In genomic region chr6:132728616-132729015, GRCh38 we compare ENCODE assay signal across 22 cellular contexts. TPM values are rescaled to one million over a fixed set of nuclear protein-coding genes. Genes with fewer than 3 reads are reported as not detected.
A peak's percentile ranks its signal among the peaks of the same experiment; 100 is the strongest.
DNase-seq lines count a peak whose midpoint lies in the region; ATAC-seq, FAIRE-seq and TF ChIP-seq lines count a peak whose summit lies in the region.
"Had no signal": no experiment of that assay in that cellular context is flagged by ENCODE, and none has a peak within 500 bp of the region (broad histone marks: within the 10 kb centered on the region; RNA-seq: fewer than 3 reads in every experiment).

No MANE protein-coding gene starts in this region.

- peak overlapping the region; percentile 28; the same call in 1 of the 2 replicates for H3K4ac ChIP-seq in IMR-90 (ENCODE audit: low read depth, low read length)

- TF ChIP-seq CTCF in IMR-90 (conservative IDR thresholded peaks at IDR 0.05; ENCODE audit: low read depth, low read length) (no peak), endodermal cell (conservative IDR thresholded peaks at IDR 0.05) (peak; percentile 71), neural progenitor cell (IDR thresholded peaks at IDR 0.05) (peak; percentile 45), pancreas (IDR thresholded peaks at IDR 0.05) (no peak), suprapubic skin (IDR thresholded peaks at IDR 0.05) (no peak)

- H3K4me1 ChIP-seq in IMR-90 (ENCODE audit: control insufficient read depth, insufficient read depth, low read length) (peaks cover 8% of the 10 kb centered on the region), endodermal cell (ENCODE audit: control insufficient read depth, insufficient read depth, low read length) (no peaks in the 10 kb centered on the region), neural progenitor cell (no peaks in the 10 kb centered on the region), pancreas (peaks cover 0 to 6% (median 0%) of the 10 kb centered on the region in 3 donors), suprapubic skin (no peaks in the 10 kb centered on the region)
- H3K4me1 ChIP-seq: BLaER1 had no signal

- H3K36me3 Mint-ChIP-seq in endodermal cell (ENCODE audit: low read depth), result no peaks in the 10 kb centered on the region
- no peaks in the 10 kb centered on the region for H3K36me3 Mint-ChIP-seq in neural progenitor cell
- no peaks in the 10 kb centered on the region for H3K36me3 Mint-ChIP-seq in T-helper 2 cell treated with Interferon-gamma antibody and Interleukin-4, amounts not matched to agents 5 μg/mL and 100 μg/mL, for 36 hours (ENCODE audit: low read depth)
- H3K36me3 Mint-ChIP-seq: T-cell had no signal

- no CpG with 5 or more reads among the region's 4 CpGs for WGBS in IMR-90 (ENCODE audit: extremely low coverage in 2 of 2, insufficient read length in 1 of 2), 2 experiments
- 69 to 80% methylated on average over 3 to 4 of the region's 4 CpGs for WGBS in endodermal cell (ENCODE audit: insufficient coverage in 1 of 2, insufficient read length in 1 of 2), 2 experiments
- 68 to 69% methylated on average over 4 of the region's 4 CpGs for WGBS in pancreas, 2 donors
- 77% methylated on average over 4 of the region's 4 CpGs for WGBS in suprapubic skin

- DNase-seq in DMS 273 (lab: John Stamatoyannopoulos, UW; ENCODE audit: unreplicated experiment) (peak; percentile 17), DMS 273 treated with DMSO at 0.1 percent for 48 hours (lab: John Stamatoyannopoulos, UW) (no peak), IMR-90 (no peak), endodermal cell (peak; percentile 68), neural progenitor cell (ENCODE audit: low spot score) (peak; percentile 45), pancreas (no peak), suprapubic skin (ENCODE audit: low spot score in 2 of 2) (no peak)
- DNase-seq in T-helper 2 cell treated with Interferon-gamma antibody and Interleukin-4, amounts not matched to agents 5 μg/mL and 100 μg/mL, for 36 hours (ENCODE audit: low spot score), result no peak
- DNase-seq: activated CD4-positive, alpha-beta T cell treated with anti-CD3 and anti-CD28 coated beads, Interleukin-2, amount 50 U/mL, for 1 hour; activated gamma-delta T cell; DMS153; lower lobe of right lung; NCI-H187 treated with DMSO at 0.1 percent for 48 hours; small intestine; stimulated activated CD4-positive, alpha-beta T cell treated with anti-CD3 and anti-CD28 coated beads, Interleukin-4, amount 100 ng/mL, for 4 hours; T-cell had no signal

- peak overlapping the region; percentile 53 for H4K91ac ChIP-seq in IMR-90 (ENCODE audit: insufficient read depth, low read depth, low read length)

- TF ChIP-seq RAD21 in IMR-90 (IDR thresholded peaks at IDR 0.05; ENCODE audit: low read length), result no peak

- CTCF ChIA-PET in IMR-90 (lab: Yijun Ruan, JAX), result interaction anchor here (0.7 to 1.4 kb wide), 4 partner anchors 12 to 71 kb away, joined by 3 to 5 read pairs (median 4); no protein-coding TSS in a partner anchor

- H3K9ac ChIP-seq in IMR-90 (ENCODE audit: low read depth, low read length), result no peak overlapping the region; the same call in 1 of the 2 replicates
- no peak overlapping the region for H3K9ac ChIP-seq in endodermal cell (ENCODE audit: extremely low read depth, low read length, poor library complexity, severe bottlenecking)
- H3K9ac ChIP-seq in neural progenitor cell, result no peak overlapping the region
- H3K9ac ChIP-seq: BLaER1 had no signal

- H3K36me3 ChIP-seq in IMR-90 (ENCODE audit: control insufficient read depth, insufficient read depth, low read length) (no peaks in the 10 kb centered on the region; the same call in 1 of the 2 replicates), endodermal cell (ENCODE audit: control insufficient read depth, insufficient read depth, low read length) (no peaks in the 10 kb centered on the region), neural progenitor cell (no peaks in the 10 kb centered on the region), pancreas (no peaks in the 10 kb centered on the region), suprapubic skin (no peaks in the 10 kb centered on the region)
- H3K36me3 ChIP-seq: BLaER1, cardiac muscle cell, esophagus muscularis mucosa, lower lobe of right lung had no signal

- peak overlapping the region; percentile 77 for H2AK5ac ChIP-seq in IMR-90 (ENCODE audit: low read depth, low read length)

- H3K4me1 Mint-ChIP-seq in endodermal cell, result peaks cover 4% of the 10 kb centered on the region
- no peaks in the 10 kb centered on the region for H3K4me1 Mint-ChIP-seq in neural progenitor cell
- H3K4me1 Mint-ChIP-seq in T-helper 2 cell treated with Interferon-gamma antibody and Interleukin-4, amounts not matched to agents 5 μg/mL and 100 μg/mL, for 36 hours (ENCODE audit: low read depth), result peaks cover 27% of the 10 kb centered on the region

- H2AFZ ChIP-seq in IMR-90 (replicated peaks; ENCODE audit: low read length, poor library complexity) (no peak overlapping the region), neural progenitor cell (replicated peaks) (no peak overlapping the region)

- peak overlapping the region; percentile 77 for H4K5ac ChIP-seq in IMR-90 (ENCODE audit: low read depth, low read length)

- ATAC-seq in IMR-90 (ENCODE audit: low read depth) (no peak), pancreas (no peak)
- ATAC-seq: lower lobe of right lung, Right ventricle myocardium inferior, T-cell had no signal

- no peaks in the 10 kb centered on the region for H3K79me2 ChIP-seq in neural progenitor cell (ENCODE audit: low read depth)

- peak overlapping the region; percentile 50; the same call in 1 of the 2 replicates for H3K14ac ChIP-seq in IMR-90 (replicated peaks; ENCODE audit: low read depth, low read length)

- dilution Hi-C loops in IMR-90 (cut with HindIII; ENCODE audit: low sequenced_read_pairs, unreplicated experiment), result no loop called here

- no peaks in the 10 kb centered on the region for H4K20me1 ChIP-seq in IMR-90 (ENCODE audit: insufficient read depth, low read length)
- H4K20me1 ChIP-seq in neural progenitor cell (ENCODE audit: low read depth), result no peaks in the 10 kb centered on the region
- H4K20me1 ChIP-seq: BLaER1 had no signal

- H2BK5ac ChIP-seq in IMR-90 (ENCODE audit: low read depth, low read length, poor library complexity, severe bottlenecking), result no peak overlapping the region

- H3K4me2 ChIP-seq in IMR-90 (ENCODE audit: low read depth, low read length) (no peak overlapping the region; the same call in 1 of the 2 replicates), neural progenitor cell (no peak overlapping the region)
- H3K4me2 ChIP-seq: BLaER1 had no signal

- no peaks in the 10 kb centered on the region for H3K9me3 Mint-ChIP-seq in endodermal cell
- no peaks in the 10 kb centered on the region for H3K9me3 Mint-ChIP-seq in neural progenitor cell
- H3K9me3 Mint-ChIP-seq in T-helper 2 cell treated with Interferon-gamma antibody and Interleukin-4, amounts not matched to agents 5 μg/mL and 100 μg/mL, for 36 hours, result no peaks in the 10 kb centered on the region
- H3K9me3 Mint-ChIP-seq: T-cell had no signal

- peak overlapping the region; percentile 53; the same call in 1 of the 3 replicates for H2BK15ac ChIP-seq in IMR-90 (ENCODE audit: low read depth, low read length)

- FAIRE-seq in pancreas (lab: Jason Lieb, UNC), result no peak
- FAIRE-seq: small intestine had no signal

- H3K18ac ChIP-seq in IMR-90 (ENCODE audit: low read depth, low read length), result peak overlapping the region; percentile 70

- H3F3A ChIP-seq in neural progenitor cell (ENCODE audit: low read depth), result no peaks in the 10 kb centered on the region

- in situ Hi-C loops in IMR-90 (cut with MboI; ENCODE audit: low sequenced_read_pairs), result no loop called here

- BruUV-seq in IMR-90 (replicated peaks; lab: Mats Ljungman, UMichigan), result no TSS peak

- H3K4me3 ChIP-seq in IMR-90 (ENCODE audit: insufficient read depth, low read depth, low read length) (no peak overlapping the region), endodermal cell (ENCODE audit: low read length) (no peak overlapping the region), neural progenitor cell (no peak overlapping the region), pancreas (no peak overlapping the region), suprapubic skin (no peak overlapping the region)
- H3K4me3 ChIP-seq: BLaER1, cardiac muscle cell, esophagus muscularis mucosa, lower lobe of right lung had no signal

- H3K27me3 ChIP-seq in IMR-90 (ENCODE audit: control insufficient read depth, insufficient read depth, low read length), result no peaks in the 10 kb centered on the region
- no peaks in the 10 kb centered on the region for H3K27me3 ChIP-seq in endodermal cell (ENCODE audit: control insufficient read depth, insufficient read depth, low read length, poor library complexity, severe bottlenecking)
- H3K27me3 ChIP-seq in neural progenitor cell, result no peaks in the 10 kb centered on the region
- no peaks in the 10 kb centered on the region for H3K27me3 ChIP-seq in pancreas
- no peaks in the 10 kb centered on the region for H3K27me3 ChIP-seq in suprapubic skin
- H3K27me3 ChIP-seq: BLaER1, cardiac muscle cell, esophagus muscularis mucosa had no signal

- H3K27ac ChIP-seq in IMR-90 (ENCODE audit: insufficient read depth, low read length) (peak overlapping the region; percentile 69; the same call in 1 of the 2 replicates), endodermal cell (ENCODE audit: low read depth, low read length) (no peak overlapping the region), neural progenitor cell (no peak overlapping the region), pancreas (no peak overlapping the region), suprapubic skin (no peak overlapping the region)
- H3K27ac ChIP-seq: 22Rv1, BLaER1, cardiac muscle cell, esophagus muscularis mucosa, lower lobe of right lung had no signal

- no peaks in the 10 kb centered on the region for H3K27me3 Mint-ChIP-seq in endodermal cell (ENCODE audit: insufficient read depth)
- H3K27me3 Mint-ChIP-seq in neural progenitor cell (ENCODE audit: insufficient read depth, low read depth), result peaks cover 2% of the 10 kb centered on the region
- H3K27me3 Mint-ChIP-seq in T-helper 2 cell treated with Interferon-gamma antibody and Interleukin-4, amounts not matched to agents 5 μg/mL and 100 μg/mL, for 36 hours (ENCODE audit: low read depth), result peaks cover 7% of the 10 kb centered on the region
- H3K27me3 Mint-ChIP-seq: T-cell had no signal

- peak overlapping the region; percentile 65 for H2BK20ac ChIP-seq in IMR-90 (ENCODE audit: low read depth, low read length)

- H3K56ac ChIP-seq in IMR-90 (ENCODE audit: extremely low read depth, insufficient read depth, low read length), result no peak overlapping the region

- H3K4me3 Mint-ChIP-seq in endodermal cell, result no peak overlapping the region
- H3K4me3 Mint-ChIP-seq in neural progenitor cell, result no peak overlapping the region
- no peak overlapping the region for H3K4me3 Mint-ChIP-seq in T-helper 2 cell treated with Interferon-gamma antibody and Interleukin-4, amounts not matched to agents 5 μg/mL and 100 μg/mL, for 36 hours
- H3K4me3 Mint-ChIP-seq: T-cell had no signal

- intact Hi-C loops in IMR-90 (cut with micrococcal nuclease) (no loop called here), pancreas (cut with DNase I) (no loop called here)

- H3K27ac Mint-ChIP-seq in endodermal cell (no peak overlapping the region), neural progenitor cell (no peak overlapping the region)
- H3K27ac Mint-ChIP-seq in T-helper 2 cell treated with Interferon-gamma antibody and Interleukin-4, amounts not matched to agents 5 μg/mL and 100 μg/mL, for 36 hours, result no peak overlapping the region
- H3K27ac Mint-ChIP-seq: T-cell had no signal

- TF ChIP-seq POLR2A in IMR-90 (IDR thresholded peaks at IDR 0.05; ENCODE audit: low read depth, low read length), result no peak
- no peak for TF ChIP-seq POLR2A in suprapubic skin (IDR thresholded peaks at IDR 0.05)

- H3K9me3 ChIP-seq in IMR-90 (ENCODE audit: control insufficient read depth, insufficient read depth, low read length), result no peaks in the 10 kb centered on the region
- no peaks in the 10 kb centered on the region for H3K9me3 ChIP-seq in endodermal cell (ENCODE audit: control insufficient read depth, low read length)
- H3K9me3 ChIP-seq in neural progenitor cell (ENCODE audit: low read depth), result no peaks in the 10 kb centered on the region
- H3K9me3 ChIP-seq in pancreas, result no peaks in the 10 kb centered on the region
- H3K9me3 ChIP-seq in suprapubic skin, result no peaks in the 10 kb centered on the region
- H3K9me3 ChIP-seq: BLaER1, esophagus muscularis mucosa, lower lobe of right lung had no signal

- no peak for TF ChIP-seq EP300 in suprapubic skin (IDR thresholded peaks at IDR 0.05)

- H3K9me1 ChIP-seq in IMR-90 (ENCODE audit: insufficient read depth, low read length), result peaks cover 4% of the 10 kb centered on the region

- no peak overlapping the region for H2AK9ac ChIP-seq in IMR-90 (replicated peaks; ENCODE audit: low read depth, low read length, poor library complexity)

- peak overlapping the region; percentile 61 for H2BK120ac ChIP-seq in IMR-90 (ENCODE audit: low read depth, low read length)

- peak overlapping the region; percentile 7; the same call in 1 of the 2 replicates for H3K23ac ChIP-seq in IMR-90 (ENCODE audit: low read depth, low read length)

- POLR2A ChIA-PET in IMR-90 (lab: Charles Lee; ENCODE audit: unreplicated experiment), result interaction anchor here (0.9 kb wide), 1 partner anchor 14 kb away, joined by 3 read pairs; no protein-coding TSS in a partner anchor

- H4K8ac ChIP-seq in IMR-90 (ENCODE audit: low read depth in 2 of 2, low read length in 2 of 2), result peak overlapping the region; percentile 11 to 50; a peak in 1 of 4 replicates

- no peaks in the 10 kb centered on the region for H3K79me1 ChIP-seq in IMR-90 (ENCODE audit: low read depth in 1 of 2, low read length in 2 of 2)

RNA-seq across cellular contexts. Expression of gene VNN1, which starts 14.8 kb away (rescaled TPM):
- total RNA-seq in IMR-90 (2012; rRNA removed) (not detected in 2 replicates), endodermal cell (not detected), neural progenitor cell (ENCODE audit: low replicate concordance) (not detected in 2 replicates), pancreas (1 to 10 TPM in 3 of 6 donors, under 1 TPM in 3; 0.13 to 4.7 (median 1.0) TPM), suprapubic skin (1 to 10 TPM in 1 of 4 donors, under 1 TPM in 3; 0.38 to 1.1 (median 0.67) TPM)
- polyA plus RNA-seq in IMR-90 (2012; rRNA removed) (0.04 and 0.07 TPM in 2 replicates), pancreas (1 to 10 TPM in 1 of 2 donors, under 1 TPM in 1; 0.82 to 1.6 TPM)
- polyA plus RNA-seq in IMR-90 (2012; cell fraction: cytosol; rRNA removed), result not detected in 2 replicates
- polyA plus RNA-seq in IMR-90 (2012; cell fraction: nucleus; rRNA removed; ENCODE audit: low replicate concordance), result 0.22 TPM in 1 of 2 replicates, not detected in the other
- polyA plus RNA-seq in endodermal cell (2013, experiment 1 of 2), result not detected
- not detected for polyA plus RNA-seq in endodermal cell (2013, experiment 2 of 2)
- total RNA-seq: cardiac muscle cell, T-cell had no signal
- polyA plus RNA-seq: cardiac muscle cell had no signal

RNA-seq across cellular contexts. Expression of gene VNN2, which starts 29.1 kb away (rescaled TPM):
- total RNA-seq in IMR-90 (2012; rRNA removed), result not detected in 2 replicates
- polyA plus RNA-seq in IMR-90 (2012; rRNA removed), result not detected in 2 replicates
- polyA plus RNA-seq in IMR-90 (2012; cell fraction: cytosol; rRNA removed), result not detected in 2 replicates
- not detected in 2 replicates for polyA plus RNA-seq in IMR-90 (2012; cell fraction: nucleus; rRNA removed; ENCODE audit: low replicate concordance)
- not detected for total RNA-seq in endodermal cell
- polyA plus RNA-seq in endodermal cell (2013, experiment 1 of 2), result not detected
- polyA plus RNA-seq in endodermal cell (2013, experiment 2 of 2), result not detected
- total RNA-seq in neural progenitor cell (ENCODE audit: low replicate concordance), result not detected in 2 replicates
- 1 to 10 TPM in 3 of 6 donors, under 1 TPM in 3; 0.63 to 9.6 (median 1.7) TPM for total RNA-seq in pancreas
- 1 to 10 TPM in 1 of 2 donors, under 1 TPM in 1; 0.72 to 1.2 TPM for polyA plus RNA-seq in pancreas
- 1 to 10 TPM in 1 of 4 donors, under 1 TPM in 2, not detected in 1; 0.39 to 1.6 (median 0.64) TPM for total RNA-seq in suprapubic skin
- total RNA-seq: cardiac muscle cell, myocyte had no signal
- polyA plus RNA-seq: cardiac muscle cell had no signal

Comparison
In these comparisons a context has a peak if more than half of its experiments do, and no peak if none do; other contexts are left out.
1. DNase-seq: peak in DMS 273 (single experiment), endodermal cell (single experiment) and neural progenitor cell (single experiment); none in DMS 273 treated with DMSO at 0.1 percent for 48 hours (single experiment), IMR-90 (single experiment), pancreas (0 of 6), T-helper 2 cell treated with Interferon-gamma antibody and Interleukin-4, amounts not matched to agents 5 μg/mL and 100 μg/mL, for 36 hours (single experiment) and suprapubic skin (0 of 2).
2. CTCF ChIP-seq: peak in endodermal cell (single experiment) and neural progenitor cell (single experiment); none in IMR-90 (single experiment), pancreas (0 of 4) and suprapubic skin (0 of 2).